12 cellular contexts compared by ENCODE assay signal in the genomic region with DNA sequence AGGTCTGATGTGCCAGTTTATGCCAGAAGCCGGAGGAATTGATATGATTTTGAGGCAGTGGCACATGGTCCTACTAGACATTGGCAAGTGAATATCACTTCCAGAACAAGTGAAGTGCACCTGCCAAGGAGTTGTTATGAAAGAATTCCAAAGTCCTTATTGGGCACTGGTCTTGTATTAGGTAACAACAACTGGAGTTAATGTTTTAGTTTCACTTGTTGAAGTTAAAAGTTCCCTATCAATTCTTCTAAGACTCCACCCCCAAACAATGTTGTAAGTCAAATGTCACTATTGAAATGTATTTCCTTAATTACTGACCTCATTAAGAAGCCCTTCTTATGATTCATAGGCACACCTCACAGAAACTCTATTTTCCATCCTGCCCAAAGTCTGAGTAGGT. TPM values are rescaled to one million over a fixed set of nuclear protein-coding genes. Genes with fewer than 3 reads are reported as not detected.
DNase-seq lines count a peak whose midpoint lies in the region; ATAC-seq and TF ChIP-seq lines count a peak whose summit lies in the region.
"Had no signal": no experiment of that assay in that cellular context is flagged by ENCODE, and none has a peak within 500 bp of the region (broad histone marks: within the 10 kb centered on the region; RNA-seq: fewer than 3 reads in every experiment).

No MANE protein-coding gene starts in this region.

- no peaks in the 10 kb centered on the region for H3K27me3 Mint-ChIP-seq in activated CD4-positive, alpha-beta T cell treated with anti-CD3 and anti-CD28 coated beads for 36 hours

- peak overlapping the region; percentile 6 to 92 (median 68) for H3K27ac ChIP-seq in esophagus squamous epithelium
- H3K27ac ChIP-seq: colonic mucosa, GM23248 had no signal

- peak overlapping the region; percentile 97 for H3K4me3 Mint-ChIP-seq in activated CD4-positive, alpha-beta T cell treated with anti-CD3 and anti-CD28 coated beads for 36 hours

- H3K27ac Mint-ChIP-seq in activated CD4-positive, alpha-beta T cell treated with anti-CD3 and anti-CD28 coated beads for 36 hours: no peak overlapping the region

- peak overlapping the region in 3 of 4 donors; percentile 75 to 91 (median 88) for H3K4me3 ChIP-seq in esophagus squamous epithelium
- no peak overlapping the region for H3K4me3 ChIP-seq in H7 (ENCODE audit: insufficient read depth, low read depth, low read length)
- H3K4me3 ChIP-seq: colonic mucosa, GM23248 had no signal

- no peaks in the 10 kb centered on the region for H3K9me3 ChIP-seq in esophagus squamous epithelium
- H3K9me3 ChIP-seq: colonic mucosa had no signal

- POLR2A ChIA-PET in activated CD4-positive, alpha-beta T cell treated with anti-CD3 and anti-CD28 coated beads for 36 hours (lab: Charles Lee): no interaction called here

- DNase-seq in activated CD4-positive, alpha-beta T cell treated with anti-CD3 and anti-CD28 coated beads for 36 hours: no peak
- DNase-seq in activated CD4-positive, alpha-beta T cell treated with anti-CD3 and anti-CD28 coated beads for 4 hours: no peak
- DNase-seq in NOMO-1 treated with dmso at 0.1 percent for 144 hours (lab: John Stamatoyannopoulos, UW; ENCODE audit: unreplicated experiment) (peak; percentile 26), esophagus squamous epithelium (lab: John Stamatoyannopoulos, UW) (no peak), renal cortical epithelial cell (ENCODE audit: low read depth) (peak; percentile 79), H7 (no peak), GM19240 (ENCODE audit: insufficient read length, low spot score) (no peak)
- DNase-seq: activated gamma-delta T cell, colonic mucosa, GM23248, Karpas-422 had no signal

- H3K4me1 ChIP-seq in esophagus squamous epithelium: peaks cover 0 to 66% (median 16%) of the 10 kb centered on the region in 3 donors
- H3K4me1 ChIP-seq: colonic mucosa had no signal

- H3K36me3 ChIP-seq in esophagus squamous epithelium: no peaks in the 10 kb centered on the region
- H3K36me3 ChIP-seq in H7 (replicated peaks; ENCODE audit: control insufficient read depth, insufficient read depth, low read length): no peaks in the 10 kb centered on the region
- H3K36me3 ChIP-seq: colonic mucosa had no signal

- intact Hi-C loops in activated CD4-positive, alpha-beta T cell treated with anti-CD3 and anti-CD28 coated beads for 36 hours (cut with DNase I, micrococcal nuclease): loop anchor here in 1 of 2 experiments (5.0 kb wide), 1 partner anchor 303 kb away; no protein-coding TSS in a partner anchor
- intact Hi-C loops in esophagus squamous epithelium (cut with DNase I): no loop called here

- no peaks in the 10 kb centered on the region for H3K9me3 Mint-ChIP-seq in activated CD4-positive, alpha-beta T cell treated with anti-CD3 and anti-CD28 coated beads for 36 hours (ENCODE audit: low read depth)

- 89 to 90% methylated on average over 1 of the region's 1 CpG for WGBS in esophagus squamous epithelium, 2 donors

- no peak for TF ChIP-seq CTCF in esophagus squamous epithelium (IDR thresholded peaks at IDR 0.05)

- no peak for ATAC-seq in activated CD4-positive, alpha-beta T cell treated with anti-CD3 and anti-CD28 coated beads for 36 hours
- no peak for ATAC-seq in HG02588 (IDR thresholded peaks at IDR 0.05; ENCODE audit: unreplicated experiment)

- CTCF ChIA-PET in activated CD4-positive, alpha-beta T cell treated with anti-CD3 and anti-CD28 coated beads for 36 hours (lab: Charles Lee): no interaction called here

- TF ChIP-seq POLR2A in esophagus squamous epithelium (IDR thresholded peaks at IDR 0.05): no peak

- peaks cover 49% of the 10 kb centered on the region for H3K4me1 Mint-ChIP-seq in activated CD4-positive, alpha-beta T cell treated with anti-CD3 and anti-CD28 coated beads for 36 hours

- peaks cover 25% of the 10 kb centered on the region for H3K36me3 Mint-ChIP-seq in activated CD4-positive, alpha-beta T cell treated with anti-CD3 and anti-CD28 coated beads for 36 hours (ENCODE audit: low read depth)

- no peaks in the 10 kb centered on the region for H3K27me3 ChIP-seq in esophagus squamous epithelium
- peaks cover 63% of the 10 kb centered on the region for H3K27me3 ChIP-seq in H7 (ENCODE audit: control insufficient read depth, insufficient read depth, low read length)
- H3K27me3 ChIP-seq: colonic mucosa had no signal

RNA-seq across cellular contexts. Expression of gene TET2, which starts 3.1 kb away (rescaled TPM):
- 10 to 100 TPM; 35.0 to 40.6 TPM for total RNA-seq in activated CD4-positive, alpha-beta T cell treated with anti-CD3 and anti-CD28 coated beads for 36 hours
- total RNA-seq in esophagus squamous epithelium: 10 to 100 TPM; 19.1 to 36.8 (median 30.4) TPM
- 5.4 and 18.8 TPM in 2 replicates for total RNA-seq in renal cortical epithelial cell
- total RNA-seq in H7 (2014; rRNA removed; shearing (Covaris generic)): 0.59 and 0.74 TPM in 2 replicates

Comparison
In these comparisons a context has a peak if more than half of its experiments do, and no peak if none do; other contexts are left out.
1. DNase-seq: peak in NOMO-1 treated with dmso at 0.1 percent for 144 hours (single experiment) and renal cortical epithelial cell (single experiment); none in activated CD4-positive, alpha-beta T cell treated with anti-CD3 and anti-CD28 coated beads for 36 hours (single experiment), activated CD4-positive, alpha-beta T cell treated with anti-CD3 and anti-CD28 coated beads for 4 hours (0 of 2), esophagus squamous epithelium (single experiment), H7 (single experiment) and GM19240 (single experiment).